16 cellular contexts compared by ENCODE assay signal in the genomic region with DNA sequence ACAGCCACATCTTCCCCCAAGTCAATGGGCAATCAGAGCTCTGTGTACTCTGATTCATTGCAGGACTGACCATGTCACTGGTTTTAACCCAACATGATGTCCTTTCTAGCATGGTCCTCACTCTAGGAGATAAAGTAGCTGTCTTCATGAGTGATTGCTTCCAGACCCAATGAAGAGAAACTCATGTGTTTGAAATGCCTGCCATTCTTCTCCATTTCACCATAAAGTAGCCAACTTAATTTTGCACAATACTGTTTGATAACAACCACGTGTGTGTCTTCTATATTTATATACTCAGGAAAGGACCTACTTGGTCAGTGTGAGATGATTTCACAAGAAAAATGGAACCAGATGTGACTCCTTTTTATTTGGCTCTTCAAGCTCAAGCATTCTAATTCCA.
"Had no signal": no experiment of that assay in that cellular context is flagged by ENCODE, and none has a peak within 500 bp of the region (broad histone marks: within the 10 kb centered on the region; RNA-seq: fewer than 3 reads in every experiment).

No MANE protein-coding gene starts in this region.

- H3K9me3 ChIP-seq: esophagus squamous epithelium, left lung, prostate gland, right lobe of liver had no signal

- H3K27ac ChIP-seq: cardiac muscle cell, left lung, prostate gland, right lobe of liver had no signal

- H3K4me1 ChIP-seq: esophagus squamous epithelium, left lung, prostate gland, right lobe of liver had no signal

- H3K36me3 ChIP-seq: cardiac muscle cell, esophagus squamous epithelium, left lung, prostate gland, right lobe of liver had no signal

- ATAC-seq: natural killer cell, right lobe of liver had no signal

- H3K4me3 ChIP-seq: cardiac muscle cell, esophagus squamous epithelium, left lung, prostate gland, right lobe of liver had no signal

- DNase-seq: activated CD4-positive, alpha-beta memory T cell treated with anti-CD3 and anti-CD28 coated beads for 36 hours; activated CD4-positive, alpha-beta T cell treated with anti-CD3 and anti-CD28 coated beads for 1 hour; activated gamma-delta T cell treated with Interleukin-2 at 50 U/mL for 16 hours; activated naive CD8-positive, alpha-beta T cell treated with anti-CD3 and anti-CD28 coated beads for 36 hours; activated T-cell treated with anti-CD3 and anti-CD28 coated beads, Interleukin-2, amount 50 U/mL, for 48 hours; aorta; esophagus squamous epithelium; head of caudate nucleus; left lung; natural killer cell; right lobe of liver; stimulated activated CD4-positive, alpha-beta T cell treated with anti-CD3 and anti-CD28 coated beads, Interleukin-12 subunit alpha, Interleukin-12 subunit beta, amount 100 ng/mL, for 4 hours; stimulated activated naive CD4-positive, alpha-beta T cell treated with Interleukin-2 at 50 U/mL for 16 hours; T-helper 9 cell had no signal

- H3K27me3 ChIP-seq: cardiac muscle cell, esophagus squamous epithelium, left lung, right lobe of liver had no signal
